Comparison of ENCODE assay signal across 7 cellular contexts in genomic region chr7:48088559-48089414, GRCh38. TPM values are rescaled to one million over a fixed set of nuclear protein-coding genes. Genes with fewer than 3 reads are reported as not detected.
DNase-seq lines count a peak whose midpoint lies in the region; ATAC-seq and TF ChIP-seq lines count a peak whose summit lies in the region.

TSS of gene UPP1 (plus strand) at chr7:48089265. CDS start at chr7:48094784, 5,519 bp downstream.

- H3K4me2 ChIP-seq in skeletal muscle satellite cell (ENCODE audit: low read length), result peak within 1 kb of the TSS; percentile 99

- H3K9ac ChIP-seq in iPS-15b (ENCODE audit: low read depth, low read length) (peak within 1 kb of the TSS; percentile 79), skeletal muscle satellite cell (ENCODE audit: low read depth, low read length) (peak within 1 kb of the TSS; percentile 91)

- DNase-seq in NCI-H1930 (lab: John Stamatoyannopoulos, UW), result peak; percentile 54 to 74
- peak; percentile 68 for DNase-seq in UCSD-AML1 (lab: John Stamatoyannopoulos, UW; ENCODE audit: unreplicated experiment)

- no peak for TF ChIP-seq CTCF in brain (conservative IDR thresholded peaks at IDR 0.05)

- peaks cover 23% of the 10 kb centered on the region for H3K4me1 Mint-ChIP-seq in brain

- peaks cover 3% of the 10 kb centered on the region for H3K36me3 Mint-ChIP-seq in brain

- peaks cover 39% of the 10 kb centered on the region for H3K27me3 Mint-ChIP-seq in brain

- H3K27me3 ChIP-seq in iPS-15b (ENCODE audit: control insufficient read depth, insufficient read depth, low read length), result no peaks in the 10 kb centered on the region
- no peaks in the 10 kb centered on the region for H3K27me3 ChIP-seq in skeletal muscle satellite cell (ENCODE audit: control insufficient read depth, insufficient read depth, low read length)

- H3K9me3 ChIP-seq in iPS-15b (ENCODE audit: control insufficient read depth, insufficient read depth, low read length) (no peaks in the 10 kb centered on the region), skeletal muscle satellite cell (replicated peaks; ENCODE audit: low read length) (no peaks in the 10 kb centered on the region)

- peaks cover 23% of the 10 kb centered on the region for H3K36me3 ChIP-seq in iPS-15b (ENCODE audit: control insufficient read depth, insufficient read depth, low read length)
- H3K36me3 ChIP-seq in skeletal muscle satellite cell (ENCODE audit: insufficient read depth, low read length), result peaks cover 26% of the 10 kb centered on the region

- H3K27ac Mint-ChIP-seq in brain, result peak within 1 kb of the TSS in 3 of 5 experiments; percentile 51 to 91 (median 84)

- H3K4me1 ChIP-seq in iPS-15b (ENCODE audit: control insufficient read depth, insufficient read depth, low read length) (peaks cover 18% of the 10 kb centered on the region), skeletal muscle satellite cell (ENCODE audit: control insufficient read depth, insufficient read depth, low read length) (peaks cover 60% of the 10 kb centered on the region)

- peak; percentile 64 for ATAC-seq in GM18498 (IDR thresholded peaks at IDR 0.05; ENCODE audit: unreplicated experiment)
- ATAC-seq in HG02840 (IDR thresholded peaks at IDR 0.05; ENCODE audit: low FRiP score, unreplicated experiment), result peak; percentile 65

- peak within 1 kb of the TSS; percentile 89 for H3K4me3 ChIP-seq in iPS-15b (ENCODE audit: low read depth, low read length)
- H3K4me3 ChIP-seq in skeletal muscle satellite cell (ENCODE audit: low read length), result peak within 1 kb of the TSS; percentile 94

- no peaks in the 10 kb centered on the region for H3K9me3 Mint-ChIP-seq in brain

- peak within 1 kb of the TSS; percentile 81 to 91 (median 89) for H3K4me3 Mint-ChIP-seq in brain

RNA-seq across cellular contexts. Expression of gene UPP1, which starts in this region (rescaled TPM):
- polyA plus RNA-seq in brain (ENCODE audit: insufficient read depth, low read depth, low replicate concordance), result 7.8 TPM
- 30.4 and 31.7 TPM in 2 replicates for total RNA-seq in skeletal muscle satellite cell (2012; rRNA removed)

Comparison
In these comparisons a context has a peak if more than half of its experiments do, and no peak if none do; other contexts are left out.
1. Peak in every context shown above with its lines: DNase-seq, ATAC-seq and H3K4me3 ChIP-seq.